In genomic region chr6:12923644-12924235, GRCh38 we compare ENCODE assay signal across 24 cellular contexts.
A peak's percentile ranks its signal among the peaks of the same experiment; 100 is the strongest.
DNase-seq lines count a peak whose midpoint lies in the region; ATAC-seq, FAIRE-seq and TF ChIP-seq lines count a peak whose summit lies in the region.
"Had no signal": no experiment of that assay in that cellular context is flagged by ENCODE, and none has a peak within 500 bp of the region (broad histone marks: within the 10 kb centered on the region; RNA-seq: fewer than 3 reads in every experiment).

No MANE protein-coding gene starts in this region.

- H2AFZ ChIP-seq in PC-3 (ENCODE audit: low read length): no peak overlapping the region

- H3K4me3 ChIP-seq in PC-3 (ENCODE audit: low read length): no peak overlapping the region
- H3K4me3 ChIP-seq: body of pancreas, spleen had no signal

- peaks cover 4 to 6% of the 10 kb centered on the region in 2 donors for H3K4me1 Mint-ChIP-seq in stimulated activated naive B cell treated with anti-CD40 and anti-IgM and Interleukin-4, amounts not matched to agents 10 μg/mL and 1 μg/mL and 100 μg/mL, for 72 hours
- H3K4me1 Mint-ChIP-seq: activated naive CD8-positive, alpha-beta T cell treated with anti-CD3 and anti-CD28 coated beads for 36 hours; mesothelial cell of epicardium; neural crest cell had no signal

- ATAC-seq in activated CD4-positive, CD25-positive, alpha-beta regulatory T cell treated with anti-CD3 and anti-CD28 coated beads, Interleukin-2, amount 50 U/mL, for 24 hours: peak; percentile 36 to 41
- ATAC-seq in PC-3 (peak; percentile 50), HG03439 (IDR thresholded peaks at IDR 0.05; ENCODE audit: unreplicated experiment) (no peak), GM18505 (IDR thresholded peaks at IDR 0.05; ENCODE audit: unreplicated experiment) (no peak)
- ATAC-seq in stimulated activated naive B cell treated with anti-CD40 and anti-IgM and Interleukin-4, amounts not matched to agents 10 μg/mL and 1 μg/mL and 100 μg/mL, for 72 hours (replicated peaks): peak; percentile 94 to 96
- ATAC-seq: activated T-cell treated with anti-CD3 and anti-CD28 coated beads, Interleukin-2, amount 50 U/mL, for 72 hours; body of pancreas; HepG2; left colon had no signal

- TF ChIP-seq POLR2A in H54 (IDR thresholded peaks at IDR 0.05; ENCODE audit: low read depth, low read length) (no peak), GM18505 (IDR thresholded peaks at IDR 0.05; ENCODE audit: borderline replicate concordance, extremely low read depth, insufficient read depth, insufficient read length) (no peak)

- peak; percentile 85 for FAIRE-seq in H54 (lab: Jason Lieb, UNC)
- FAIRE-seq: frontal cortex, HepG2 had no signal

- no peak overlapping the region for H3K27ac ChIP-seq in PC-3 (ENCODE audit: low read length)
- H3K27ac ChIP-seq: body of pancreas, epithelial cell of prostate, spleen had no signal

- H3K36me3 ChIP-seq in PC-3 (ENCODE audit: low read depth, low read length): no peaks in the 10 kb centered on the region
- H3K36me3 ChIP-seq: spleen had no signal

- no peak for TF ChIP-seq CTCF in PC-3 (conservative IDR thresholded peaks at IDR 0.05; ENCODE audit: low read depth, low read length)

- H3K9me2 ChIP-seq in PC-3 (replicated peaks; ENCODE audit: low read length): no peaks in the 10 kb centered on the region

- no peak for DNase-seq in activated CD4-positive, CD25-positive, alpha-beta regulatory T cell treated with anti-CD3 and anti-CD28 coated beads, Interleukin-2, amount 50 U/mL, for 72 hours
- no peak for DNase-seq in H54 (ENCODE audit: insufficient read length, low spot score)
- DNase-seq in PC-3: peak; percentile 42
- no peak for DNase-seq in stimulated activated naive B cell treated with anti-CD40 and anti-IgM and Interleukin-4, amounts not matched to agents 10 μg/mL and 1 μg/mL and 100 μg/mL, for 72 hours
- DNase-seq in cerebellum (ENCODE audit: low spot score): no peak
- DNase-seq: activated CD8-positive, alpha-beta memory T cell treated with anti-CD3 and anti-CD28 coated beads for 24 hours; activated naive CD8-positive, alpha-beta T cell treated with anti-CD3 and anti-CD28 coated beads for 36 hours; activated T-cell treated with anti-CD3 and anti-CD28 coated beads, Interleukin-2, amount 50 U/mL, for 72 hours; body of pancreas; cortex of kidney; DMS79; left colon; NCI-H187; NCI-H446 treated with DMSO at 0.1 percent for 48 hours; NK-92 treated with Interleukin-12 subunit alpha and Interleukin-12 subunit beta, amount 100 ng/mL, for 24 hours; spleen had no signal

- H3K4me2 ChIP-seq in PC-3 (ENCODE audit: low read length): no peak overlapping the region

- intact Hi-C loops in PC-3 (cut with micrococcal nuclease): no loop called here

- H3K36me3 Mint-ChIP-seq in stimulated activated naive B cell treated with anti-CD40 and anti-IgM and Interleukin-4, amounts not matched to agents 10 μg/mL and 1 μg/mL and 100 μg/mL, for 72 hours: no peaks in the 10 kb centered on the region
- H3K36me3 Mint-ChIP-seq: activated naive CD8-positive, alpha-beta T cell treated with anti-CD3 and anti-CD28 coated beads for 36 hours; mesothelial cell of epicardium had no signal

- no peaks in the 10 kb centered on the region for H4K20me1 ChIP-seq in PC-3 (ENCODE audit: low read length)

- H3K27ac Mint-ChIP-seq in stimulated activated naive B cell treated with anti-CD40 and anti-IgM and Interleukin-4, amounts not matched to agents 10 μg/mL and 1 μg/mL and 100 μg/mL, for 72 hours: no peak overlapping the region
- H3K27ac Mint-ChIP-seq: activated naive CD8-positive, alpha-beta T cell treated with anti-CD3 and anti-CD28 coated beads for 36 hours; activated T-cell treated with anti-CD3 and anti-CD28 coated beads, Interleukin-2, amount 50 U/mL, for 72 hours; mesothelial cell of epicardium had no signal

- no peaks in the 10 kb centered on the region for H3F3A ChIP-seq in PC-3 (ENCODE audit: low read length, unreplicated experiment)

- BruUV-seq in PC-3 (replicated peaks; lab: Mats Ljungman, UMichigan): no TSS peak

- peaks cover 39% of the 10 kb centered on the region for H3K27me3 ChIP-seq in PC-3 (ENCODE audit: low read length)
- H3K27me3 ChIP-seq: body of pancreas, spleen had no signal

- CTCF ChIA-PET in PC-3 (lab: Charles Lee): interaction anchor here (0.6 kb wide), 1 partner anchor 12 kb away, joined by 3 read pairs; no protein-coding TSS in a partner anchor

- H3K9me3 ChIP-seq in PC-3 (ENCODE audit: low read length): no peaks in the 10 kb centered on the region
- H3K9me3 ChIP-seq: body of pancreas, spleen had no signal

- no peak overlapping the region for H3K4me3 Mint-ChIP-seq in stimulated activated naive B cell treated with anti-CD40 and anti-IgM and Interleukin-4, amounts not matched to agents 10 μg/mL and 1 μg/mL and 100 μg/mL, for 72 hours
- H3K4me3 Mint-ChIP-seq: activated naive CD8-positive, alpha-beta T cell treated with anti-CD3 and anti-CD28 coated beads for 36 hours; activated T-cell treated with anti-CD3 and anti-CD28 coated beads, Interleukin-2, amount 50 U/mL, for 72 hours; mesothelial cell of epicardium; neural crest cell had no signal

- POLR2A ChIA-PET in PC-3 (lab: Charles Lee; ENCODE audit: unreplicated experiment): no interaction called here

- H3K79me2 ChIP-seq in PC-3 (ENCODE audit: low read length): no peaks in the 10 kb centered on the region

- no peaks in the 10 kb centered on the region for H3K4me1 ChIP-seq in PC-3 (ENCODE audit: insufficient read depth, low read length)
- H3K4me1 ChIP-seq: body of pancreas, spleen had no signal

- no peaks in the 10 kb centered on the region for H3K9me3 Mint-ChIP-seq in stimulated activated naive B cell treated with anti-CD40 and anti-IgM and Interleukin-4, amounts not matched to agents 10 μg/mL and 1 μg/mL and 100 μg/mL, for 72 hours
- H3K9me3 Mint-ChIP-seq: activated naive CD8-positive, alpha-beta T cell treated with anti-CD3 and anti-CD28 coated beads for 36 hours; activated T-cell treated with anti-CD3 and anti-CD28 coated beads, Interleukin-2, amount 50 U/mL, for 72 hours had no signal

- no peak overlapping the region for H3K9ac ChIP-seq in PC-3 (ENCODE audit: low read length)

- H3K27me3 Mint-ChIP-seq in stimulated activated naive B cell treated with anti-CD40 and anti-IgM and Interleukin-4, amounts not matched to agents 10 μg/mL and 1 μg/mL and 100 μg/mL, for 72 hours: peaks cover 4 to 8% of the 10 kb centered on the region in 2 donors

Comparison
In these comparisons a context has a peak if more than half of its experiments do, and no peak if none do; other contexts are left out.
1. ATAC-seq: peak in activated CD4-positive, CD25-positive, alpha-beta regulatory T cell treated with anti-CD3 and anti-CD28 coated beads, Interleukin-2, amount 50 U/mL, for 24 hours (2 of 2), PC-3 (single experiment) and stimulated activated naive B cell treated with anti-CD40 and anti-IgM and Interleukin-4, amounts not matched to agents 10 μg/mL and 1 μg/mL and 100 μg/mL, for 72 hours (2 of 2); none in HG03439 (single experiment) and GM18505 (single experiment).